Comparison of ENCODE assay signal across 17 cellular contexts in the genomic region with DNA sequence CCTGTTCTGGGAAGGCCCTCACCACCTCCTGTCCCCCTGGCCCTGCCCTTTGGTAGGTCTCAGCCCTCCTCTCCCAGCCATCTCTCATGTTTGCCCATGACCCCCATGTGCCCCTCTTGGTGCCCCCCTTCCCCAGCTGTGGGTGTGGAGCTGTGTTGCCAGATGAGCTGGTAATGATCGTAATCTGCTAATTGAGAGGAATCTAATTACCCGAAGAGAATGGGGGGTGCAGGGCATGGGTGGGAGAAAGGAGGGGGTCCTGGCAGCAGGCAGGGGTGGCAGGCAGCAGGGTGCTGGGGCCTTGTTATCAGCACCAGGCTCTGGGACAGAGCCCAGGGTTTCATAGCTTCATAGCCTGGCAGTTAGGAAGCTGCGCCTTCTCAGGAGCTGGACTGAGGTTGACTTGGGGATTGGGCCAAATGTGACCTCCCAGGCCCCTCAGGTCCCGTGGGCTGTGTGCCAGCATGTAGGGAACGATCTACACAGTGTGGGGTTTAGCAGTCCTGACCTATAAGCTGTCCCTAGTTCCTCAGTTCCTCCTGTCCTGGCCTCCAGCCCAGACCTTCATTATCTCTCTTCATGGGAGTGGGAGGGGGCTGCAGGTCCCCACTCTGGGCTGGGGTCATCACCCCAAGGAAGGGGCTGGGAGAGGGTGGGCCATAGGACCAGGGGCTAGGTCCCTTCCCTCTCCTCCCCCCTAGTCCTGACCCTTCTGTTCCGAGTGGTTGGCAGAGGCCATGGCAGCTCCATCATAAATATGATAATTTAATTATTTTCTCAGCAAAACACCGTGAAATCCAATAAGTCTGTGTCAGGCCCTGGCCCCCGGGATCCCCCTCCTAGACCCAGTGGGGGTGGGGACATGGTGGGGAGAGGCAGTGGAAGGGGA. TPM values are rescaled to one million over a fixed set of nuclear protein-coding genes. Genes with fewer than 3 reads are reported as not detected.
DNase-seq lines count a peak whose midpoint lies in the region; ATAC-seq, FAIRE-seq and TF ChIP-seq lines count a peak whose summit lies in the region.
"Had no signal": no experiment of that assay in that cellular context is flagged by ENCODE, and none has a peak within 500 bp of the region (broad histone marks: within the 10 kb centered on the region; RNA-seq: fewer than 3 reads in every experiment).

No MANE protein-coding gene starts in this region.

- in situ Hi-C loops in GM13976 (cut with MboI; ENCODE audit: low sequenced_read_pairs, unreplicated experiment) = no loop called here

- intact Hi-C loops in Right ventricle myocardium superior (cut with DNase I) (no loop called here), cardiac septum (cut with DNase I) (no loop called here)

- H4K20me1 ChIP-seq in astrocyte (ENCODE audit: insufficient read depth, low read length) (peaks cover 8% of the 10 kb centered on the region), neural progenitor cell (ENCODE audit: low read depth) (no peaks in the 10 kb centered on the region)

- H3K4me3 Mint-ChIP-seq in astrocyte (ENCODE audit: unreplicated experiment) = no peak overlapping the region
- no peak overlapping the region for H3K4me3 Mint-ChIP-seq in neural progenitor cell
- H3K4me3 Mint-ChIP-seq: CD8-positive, alpha-beta memory T cell; dendritic cell treated with granulocyte-macrophage colony-stimulating factor and Interleukin-4, amounts not matched to agents 40 ng/mL and 50 ng/mL, for 4 days had no signal

- no peak for TF ChIP-seq CTCF in astrocyte (IDR thresholded peaks at IDR 0.05; ENCODE audit: insufficient read depth, low read depth, low read length)
- TF ChIP-seq CTCF in neural progenitor cell (IDR thresholded peaks at IDR 0.05) = no peak
- no peak for TF ChIP-seq CTCF in GM13976 (IDR thresholded peaks at IDR 0.05; ENCODE audit: borderline replicate concordance, control extremely low read depth, extremely low read depth, insufficient read depth, missing control alignments)

- H3K27ac ChIP-seq in astrocyte (ENCODE audit: low read depth, low read length) (no peak overlapping the region), neural progenitor cell (no peak overlapping the region)
- H3K27ac ChIP-seq: esophagus muscularis mucosa, transverse colon had no signal

- H3K27me3 ChIP-seq in astrocyte (ENCODE audit: insufficient read depth, low read length) = peaks cover 12% of the 10 kb centered on the region
- H3K27me3 ChIP-seq in neural progenitor cell = no peaks in the 10 kb centered on the region

- peaks cover 10% of the 10 kb centered on the region for H3K4me1 Mint-ChIP-seq in astrocyte (ENCODE audit: low read depth, unreplicated experiment)
- H3K4me1 Mint-ChIP-seq in neural progenitor cell = peaks cover 50% of the 10 kb centered on the region

- H3K27me3 Mint-ChIP-seq in astrocyte (ENCODE audit: low read depth, unreplicated experiment) (peaks cover 6% of the 10 kb centered on the region), neural progenitor cell (ENCODE audit: insufficient read depth, low read depth) (peaks cover 13% of the 10 kb centered on the region)

- peaks cover 12% of the 10 kb centered on the region for H3K36me3 Mint-ChIP-seq in astrocyte (ENCODE audit: low read depth, unreplicated experiment)
- no peaks in the 10 kb centered on the region for H3K36me3 Mint-ChIP-seq in neural progenitor cell

- peak; percentile 49 for ATAC-seq in Right ventricle myocardium superior (ENCODE audit: poor library complexity)
- ATAC-seq: mucosa of descending colon had no signal

- H3K9me3 ChIP-seq in astrocyte (ENCODE audit: insufficient read depth, low read depth, low read length) = no peaks in the 10 kb centered on the region
- no peaks in the 10 kb centered on the region for H3K9me3 ChIP-seq in neural progenitor cell (ENCODE audit: low read depth)
- H3K9me3 ChIP-seq: esophagus muscularis mucosa, mucosa of descending colon, transverse colon had no signal

- peaks cover 7% of the 10 kb centered on the region for H3K36me3 ChIP-seq in astrocyte (ENCODE audit: insufficient read depth, low read length)
- no peaks in the 10 kb centered on the region for H3K36me3 ChIP-seq in neural progenitor cell

- H3K4me1 ChIP-seq in astrocyte (ENCODE audit: insufficient read depth, low read length) = peaks cover 20% of the 10 kb centered on the region
- peaks cover 58% of the 10 kb centered on the region for H3K4me1 ChIP-seq in neural progenitor cell

- H3K4me3 ChIP-seq in astrocyte (ENCODE audit: insufficient read depth, low read depth, low read length) = no peak overlapping the region
- no peak overlapping the region for H3K4me3 ChIP-seq in neural progenitor cell
- H3K4me3 ChIP-seq: esophagus muscularis mucosa, mucosa of descending colon, transverse colon had no signal

- no peak for DNase-seq in Right ventricle myocardium superior
- no peak for DNase-seq in cardiac septum (ENCODE audit: low spot score)
- DNase-seq in astrocyte (ENCODE audit: low read depth) = no peak
- DNase-seq in neural progenitor cell (ENCODE audit: low spot score) = no peak
- no peak for DNase-seq in GM13976 (ENCODE audit: low spot score)
- no peak for DNase-seq in HuH-7.5 (ENCODE audit: low spot score)
- DNase-seq: ACHN; activated effector memory CD4-positive, alpha-beta T cell treated with anti-CD3 and anti-CD28 coated beads, Interleukin-2, amount 50 U/mL, for 16 hours; aorta; CD8-positive, alpha-beta memory T cell; Karpas-422; NCI-H1436; stimulated activated CD4-positive, alpha-beta T cell treated with anti-CD3 and anti-CD28 coated beads, Interleukin-4, amount 100 ng/mL, for 1 hour; transverse colon had no signal

- peaks cover 41% of the 10 kb centered on the region for H3F3A ChIP-seq in neural progenitor cell (ENCODE audit: low read depth)

- H3K79me2 ChIP-seq in astrocyte (ENCODE audit: insufficient read depth, low read length) = no peaks in the 10 kb centered on the region
- H3K79me2 ChIP-seq in neural progenitor cell (ENCODE audit: low read depth) = no peaks in the 10 kb centered on the region

- FAIRE-seq in astrocyte (lab: Jason Lieb, UNC) = no peak

- peak overlapping the region; percentile 86 for H3K27ac Mint-ChIP-seq in astrocyte (ENCODE audit: unreplicated experiment)
- H3K27ac Mint-ChIP-seq in neural progenitor cell = no peak overlapping the region
- H3K27ac Mint-ChIP-seq: CD8-positive, alpha-beta memory T cell; dendritic cell treated with granulocyte-macrophage colony-stimulating factor and Interleukin-4, amounts not matched to agents 40 ng/mL and 50 ng/mL, for 4 days had no signal

- H3K9me3 Mint-ChIP-seq in astrocyte (ENCODE audit: unreplicated experiment) (no peaks in the 10 kb centered on the region), neural progenitor cell (no peaks in the 10 kb centered on the region)
- H3K9me3 Mint-ChIP-seq: dendritic cell treated with granulocyte-macrophage colony-stimulating factor and Interleukin-4, amounts not matched to agents 40 ng/mL and 50 ng/mL, for 4 days had no signal

- H2AFZ ChIP-seq in astrocyte (ENCODE audit: low read depth, low read length) (no peak overlapping the region), neural progenitor cell (replicated peaks) (no peak overlapping the region)

- no peak overlapping the region for H3K4me2 ChIP-seq in astrocyte (ENCODE audit: low read length)
- peak overlapping the region; percentile 80 for H3K4me2 ChIP-seq in neural progenitor cell

- H3K9ac ChIP-seq in astrocyte (ENCODE audit: low read length) (no peak overlapping the region), neural progenitor cell (no peak overlapping the region)

RNA-seq across cellular contexts. Expression of a gene that starts 6.5 kb away (rescaled TPM):
- total RNA-seq in Right ventricle myocardium superior = not detected
- 0.32 TPM for total RNA-seq in cardiac septum
- total RNA-seq in astrocyte = 0.39 and 0.70 TPM in 2 replicates
- 0.26 and 2.4 TPM in 2 replicates for total RNA-seq in neural progenitor cell (ENCODE audit: low replicate concordance)
- total RNA-seq: CD8-positive, alpha-beta memory T cell; esophagus muscularis mucosa; transverse colon had no signal

RNA-seq across cellular contexts. Expression of a gene that starts 9.1 kb away (rescaled TPM):
- 22.3 TPM for total RNA-seq in Right ventricle myocardium superior
- total RNA-seq in cardiac septum = 22.6 TPM
- 49.5 and 55.3 TPM in 2 replicates for total RNA-seq in astrocyte
- total RNA-seq in neural progenitor cell (ENCODE audit: low replicate concordance) = 23.8 and 49.3 TPM in 2 replicates

RNA-seq across cellular contexts. Expression of a gene that starts 35.8 kb away (rescaled TPM):
- total RNA-seq in Right ventricle myocardium superior (85.9 TPM), cardiac septum (120 TPM), astrocyte (151 and 163 TPM in 2 replicates), neural progenitor cell (ENCODE audit: low replicate concordance) (6.7 and 27.7 TPM in 2 replicates)

RNA-seq across cellular contexts. Expression of a gene that starts 36.0 kb away (rescaled TPM):
- total RNA-seq in Right ventricle myocardium superior (2.6 TPM), cardiac septum (1.8 TPM), astrocyte (3.8 TPM in 2 replicates), neural progenitor cell (ENCODE audit: low replicate concordance) (0.79 and 2.3 TPM in 2 replicates)
